Comparison of ENCODE assay signal across 1 cellular context in genomic region chr4:22454216-22454838, GRCh38.
A peak's percentile ranks its signal among the peaks of the same experiment; 100 is the strongest.
TF ChIP-seq lines count a peak whose summit lies in the region.

No MANE protein-coding gene starts in this region.

TF ChIP-seq in HepG2, 621 proteins besides CTCF, POLR2A, EP300 and RAD21 (continued from another document):
- TF ChIP-seq, protein P1, sequence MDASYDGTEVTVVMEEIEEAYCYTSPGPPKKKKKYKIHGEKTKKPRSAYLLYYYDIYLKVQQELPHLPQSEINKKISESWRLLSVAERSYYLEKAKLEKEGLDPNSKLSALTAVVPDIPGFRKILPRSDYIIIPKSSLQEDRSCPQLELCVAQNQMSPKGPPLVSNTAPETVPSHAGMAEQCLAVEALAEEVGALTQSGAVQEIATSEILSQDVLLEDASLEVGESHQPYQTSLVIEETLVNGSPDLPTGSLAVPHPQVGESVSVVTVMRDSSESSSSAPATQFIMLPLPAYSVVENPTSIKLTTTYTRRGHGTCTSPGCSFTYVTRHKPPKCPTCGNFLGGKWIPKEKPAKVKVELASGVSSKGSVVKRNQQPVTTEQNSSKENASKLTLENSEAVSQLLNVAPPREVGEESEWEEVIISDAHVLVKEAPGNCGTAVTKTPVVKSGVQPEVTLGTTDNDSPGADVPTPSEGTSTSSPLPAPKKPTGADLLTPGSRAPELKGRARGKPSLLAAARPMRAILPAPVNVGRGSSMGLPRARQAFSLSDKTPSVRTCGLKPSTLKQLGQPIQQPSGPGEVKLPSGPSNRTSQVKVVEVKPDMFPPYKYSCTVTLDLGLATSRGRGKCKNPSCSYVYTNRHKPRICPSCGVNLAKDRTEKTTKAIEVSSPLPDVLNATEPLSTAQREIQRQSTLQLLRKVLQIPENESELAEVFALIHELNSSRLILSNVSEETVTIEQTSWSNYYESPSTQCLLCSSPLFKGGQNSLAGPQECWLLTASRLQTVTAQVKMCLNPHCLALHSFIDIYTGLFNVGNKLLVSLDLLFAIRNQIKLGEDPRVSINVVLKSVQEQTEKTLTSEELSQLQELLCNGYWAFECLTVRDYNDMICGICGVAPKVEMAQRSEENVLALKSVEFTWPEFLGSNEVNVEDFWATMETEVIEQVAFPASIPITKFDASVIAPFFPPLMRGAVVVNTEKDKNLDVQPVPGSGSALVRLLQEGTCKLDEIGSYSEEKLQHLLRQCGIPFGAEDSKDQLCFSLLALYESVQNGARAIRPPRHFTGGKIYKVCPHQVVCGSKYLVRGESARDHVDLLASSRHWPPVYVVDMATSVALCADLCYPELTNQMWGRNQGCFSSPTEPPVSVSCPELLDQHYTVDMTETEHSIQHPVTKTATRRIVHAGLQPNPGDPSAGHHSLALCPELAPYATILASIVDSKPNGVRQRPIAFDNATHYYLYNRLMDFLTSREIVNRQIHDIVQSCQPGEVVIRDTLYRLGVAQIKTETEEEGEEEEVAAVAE (CRISPR knock-in tag; IDR thresholded peaks at IDR 0.05; ENCODE audit: borderline replicate concordance): no peak
- TF ChIP-seq HES4 (CRISPR knock-in tag; IDR thresholded peaks at IDR 0.05; ENCODE audit: borderline replicate concordance): no peak
- TF ChIP-seq ZNF225 (CRISPR knock-in tag; IDR thresholded peaks at IDR 0.05): no peak
- no peak for TF ChIP-seq KDM5A (IDR thresholded peaks at IDR 0.05; ENCODE audit: borderline replicate concordance, low read length)
- no peak for TF ChIP-seq ZNF350 (CRISPR knock-in tag; IDR thresholded peaks at IDR 0.05; ENCODE audit: borderline replicate concordance, low read depth)
- no peak for TF ChIP-seq UBTF (CRISPR knock-in tag; IDR thresholded peaks at IDR 0.05)
- TF ChIP-seq PHF8 (CRISPR knock-in tag; IDR thresholded peaks at IDR 0.05): no peak
- TF ChIP-seq, protein P2, sequence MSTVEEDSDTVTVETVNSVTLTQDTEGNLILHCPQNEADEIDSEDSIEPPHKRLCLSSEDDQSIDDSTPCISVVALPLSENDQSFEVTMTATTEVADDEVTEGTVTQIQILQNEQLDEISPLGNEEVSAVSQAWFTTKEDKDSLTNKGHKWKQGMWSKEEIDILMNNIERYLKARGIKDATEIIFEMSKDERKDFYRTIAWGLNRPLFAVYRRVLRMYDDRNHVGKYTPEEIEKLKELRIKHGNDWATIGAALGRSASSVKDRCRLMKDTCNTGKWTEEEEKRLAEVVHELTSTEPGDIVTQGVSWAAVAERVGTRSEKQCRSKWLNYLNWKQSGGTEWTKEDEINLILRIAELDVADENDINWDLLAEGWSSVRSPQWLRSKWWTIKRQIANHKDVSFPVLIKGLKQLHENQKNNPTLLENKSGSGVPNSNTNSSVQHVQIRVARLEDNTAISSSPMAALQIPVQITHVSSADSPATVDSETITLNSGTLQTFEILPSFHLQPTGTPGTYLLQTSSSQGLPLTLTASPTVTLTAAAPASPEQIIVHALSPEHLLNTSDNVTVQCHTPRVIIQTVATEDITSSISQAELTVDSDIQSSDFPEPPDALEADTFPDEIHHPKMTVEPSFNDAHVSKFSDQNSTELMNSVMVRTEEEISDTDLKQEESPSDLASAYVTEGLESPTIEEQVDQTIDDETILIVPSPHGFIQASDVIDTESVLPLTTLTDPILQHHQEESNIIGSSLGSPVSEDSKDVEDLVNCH (CRISPR knock-in tag; IDR thresholded peaks at IDR 0.05): no peak
- no peak for TF ChIP-seq ZNF12 (CRISPR knock-in tag; IDR thresholded peaks at IDR 0.05)
- no peak for TF ChIP-seq ZNF589 (CRISPR knock-in tag; conservative IDR thresholded peaks at IDR 0.05)
- TF ChIP-seq SIX1 (CRISPR knock-in tag; IDR thresholded peaks at IDR 0.05; ENCODE audit: borderline replicate concordance): no peak
- TF ChIP-seq, protein P3, sequence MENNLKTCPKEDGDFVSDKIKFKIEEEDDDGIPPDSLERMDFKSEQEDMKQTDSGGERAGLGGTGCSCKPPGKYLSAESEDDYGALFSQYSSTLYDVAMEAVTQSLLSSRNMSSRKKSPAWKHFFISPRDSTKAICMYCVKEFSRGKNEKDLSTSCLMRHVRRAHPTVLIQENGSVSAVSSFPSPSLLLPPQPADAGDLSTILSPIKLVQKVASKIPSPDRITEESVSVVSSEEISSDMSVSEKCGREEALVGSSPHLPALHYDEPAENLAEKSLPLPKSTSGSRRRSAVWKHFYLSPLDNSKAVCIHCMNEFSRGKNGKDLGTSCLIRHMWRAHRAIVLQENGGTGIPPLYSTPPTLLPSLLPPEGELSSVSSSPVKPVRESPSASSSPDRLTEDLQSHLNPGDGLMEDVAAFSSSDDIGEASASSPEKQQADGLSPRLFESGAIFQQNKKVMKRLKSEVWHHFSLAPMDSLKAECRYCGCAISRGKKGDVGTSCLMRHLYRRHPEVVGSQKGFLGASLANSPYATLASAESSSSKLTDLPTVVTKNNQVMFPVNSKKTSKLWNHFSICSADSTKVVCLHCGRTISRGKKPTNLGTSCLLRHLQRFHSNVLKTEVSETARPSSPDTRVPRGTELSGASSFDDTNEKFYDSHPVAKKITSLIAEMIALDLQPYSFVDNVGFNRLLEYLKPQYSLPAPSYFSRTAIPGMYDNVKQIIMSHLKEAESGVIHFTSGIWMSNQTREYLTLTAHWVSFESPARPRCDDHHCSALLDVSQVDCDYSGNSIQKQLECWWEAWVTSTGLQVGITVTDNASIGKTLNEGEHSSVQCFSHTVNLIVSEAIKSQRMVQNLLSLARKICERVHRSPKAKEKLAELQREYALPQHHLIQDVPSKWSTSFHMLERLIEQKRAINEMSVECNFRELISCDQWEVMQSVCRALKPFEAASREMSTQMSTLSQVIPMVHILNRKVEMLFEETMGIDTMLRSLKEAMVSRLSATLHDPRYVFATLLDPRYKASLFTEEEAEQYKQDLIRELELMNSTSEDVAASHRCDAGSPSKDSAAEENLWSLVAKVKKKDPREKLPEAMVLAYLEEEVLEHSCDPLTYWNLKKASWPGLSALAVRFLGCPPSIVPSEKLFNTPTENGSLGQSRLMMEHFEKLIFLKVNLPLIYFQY (CRISPR knock-in tag; IDR thresholded peaks at IDR 0.05; ENCODE audit: borderline replicate concordance): no peak
- TF ChIP-seq ZNF207 (IDR thresholded peaks at IDR 0.05; ENCODE audit: borderline replicate concordance): no peak
- TF ChIP-seq, protein P4, sequence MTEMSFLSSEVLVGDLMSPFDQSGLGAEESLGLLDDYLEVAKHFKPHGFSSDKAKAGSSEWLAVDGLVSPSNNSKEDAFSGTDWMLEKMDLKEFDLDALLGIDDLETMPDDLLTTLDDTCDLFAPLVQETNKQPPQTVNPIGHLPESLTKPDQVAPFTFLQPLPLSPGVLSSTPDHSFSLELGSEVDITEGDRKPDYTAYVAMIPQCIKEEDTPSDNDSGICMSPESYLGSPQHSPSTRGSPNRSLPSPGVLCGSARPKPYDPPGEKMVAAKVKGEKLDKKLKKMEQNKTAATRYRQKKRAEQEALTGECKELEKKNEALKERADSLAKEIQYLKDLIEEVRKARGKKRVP (CRISPR knock-in tag; IDR thresholded peaks at IDR 0.05): no peak
- TF ChIP-seq FOXP4 (CRISPR knock-in tag; IDR thresholded peaks at IDR 0.05): 0 out of 2 replicates have a peak, but pooled peaks have one; percentile 26
- TF ChIP-seq KDM6A (CRISPR knock-in tag; IDR thresholded peaks at IDR 0.05; ENCODE audit: low read depth): no peak
- no peak for TF ChIP-seq ZNF232 (CRISPR knock-in tag; IDR thresholded peaks at IDR 0.05; ENCODE audit: borderline replicate concordance)
